ENCODE assay signal across 9 cellular contexts in the genomic region with DNA sequence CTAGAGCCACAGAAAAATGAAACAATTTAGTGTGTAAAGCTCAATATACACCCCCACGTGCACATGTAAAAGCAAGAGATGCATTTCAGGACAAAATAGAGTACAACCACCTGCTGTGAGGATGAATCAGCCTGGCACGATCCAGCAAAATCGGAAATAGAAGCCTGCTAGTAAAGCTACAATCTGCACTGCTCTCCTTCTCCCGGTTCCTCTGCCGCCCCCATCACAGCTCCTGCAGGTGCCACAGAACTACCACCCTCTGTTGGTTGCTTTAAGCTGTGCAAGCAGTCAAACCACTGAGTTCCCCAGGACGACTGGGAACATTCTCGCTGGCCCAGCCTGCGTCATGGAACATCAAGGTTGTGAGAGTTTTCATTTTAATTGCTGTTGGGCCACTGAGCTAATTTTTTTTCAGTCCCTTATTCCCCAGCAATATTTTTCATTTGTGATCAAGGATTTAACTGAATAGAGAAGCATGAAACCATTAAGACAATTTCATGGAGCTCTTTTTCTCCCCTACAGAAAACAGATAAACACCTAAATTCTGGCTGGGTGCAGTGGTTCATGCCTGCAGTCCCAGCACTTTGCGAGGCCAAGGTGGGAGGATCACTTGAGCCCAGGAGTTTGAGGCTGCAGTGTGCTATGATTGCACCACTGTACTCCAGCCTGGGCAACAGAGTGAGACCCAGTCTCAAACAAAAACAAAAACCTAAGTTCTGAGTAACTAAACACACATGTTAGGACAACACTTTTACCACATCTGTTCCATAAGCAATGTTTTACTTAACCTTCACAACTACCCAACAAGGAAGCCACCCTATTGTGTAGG. TPM values are rescaled to one million over a fixed set of nuclear protein-coding genes. Genes with fewer than 3 reads are reported as not detected.
DNase-seq lines count a peak whose midpoint lies in the region; ATAC-seq, FAIRE-seq and TF ChIP-seq lines count a peak whose summit lies in the region.
"Had no signal": no experiment of that assay in that cellular context is flagged by ENCODE, and none has a peak within 500 bp of the region (broad histone marks: within the 10 kb centered on the region; RNA-seq: fewer than 3 reads in every experiment).

No MANE protein-coding gene starts in this region.

- SMC1A ChIA-PET in GM12878 (lab: Charles Lee; ENCODE audit: uncharacterized antibody, unreplicated experiment) = interaction anchor here (0.6 to 2.3 kb wide), 11 partner anchors 10 to 90 kb away, joined by 3 to 21 read pairs (median 3); no protein-coding TSS in a partner anchor

- no peak for TF ChIP-seq EP300 in GM12878 (IDR thresholded peaks at IDR 0.05; ENCODE audit: borderline replicate concordance in 1 of 2, control insufficient read depth in 1 of 2, low read depth in 2 of 2, low read length in 2 of 2)

- DNase-seq in NCI-H128 (lab: John Stamatoyannopoulos, UW; ENCODE audit: unreplicated experiment) (peak; percentile 47), SKM-1 (lab: John Stamatoyannopoulos, UW; ENCODE audit: unreplicated experiment) (peak; percentile 38), GM12878 (ENCODE audit: low read depth, low spot score) (no peak), iPS-NIHi7 (ENCODE audit: extremely low spot score) (peak; percentile 92)
- DNase-seq in stimulated activated CD4-positive, alpha-beta T cell treated with anti-CD3 and anti-CD28 coated beads, Interleukin-2, amount 100 ng/mL, for 48 hours = peak; percentile 22 to 28
- DNase-seq in activated T-helper 1 cell treated with anti-CD3 and anti-CD28 coated beads, Interleukin-12 subunit alpha, Interleukin-12 subunit beta, Interleukin-2, Interleukin-4 antibody, amounts not matched to agents 30 ng/mL and 10 ng/mL and 1 ng/mL, durations not matched to agents 14 hours and 24 hours and 36 hours (ENCODE audit: low spot score) = no peak

- under 1% methylated on average over 9 of the region's 9 CpGs for WGBS in GM12878 (ENCODE audit: insufficient coverage, insufficient replicate concordance, low lambda C conversion rate, missing lambda C conversion rate)

- in situ Hi-C loops in GM12878 (cut with MboI) = loop anchor here (5.0 kb wide), 1 partner anchor 81 kb away; no protein-coding TSS in a partner anchor

- no peaks in the 10 kb centered on the region for H3K4me1 Mint-ChIP-seq in activated T-helper 1 cell treated with anti-CD3 and anti-CD28 coated beads, Interleukin-12 subunit alpha, Interleukin-12 subunit beta, Interleukin-2, Interleukin-4 antibody, amounts not matched to agents 30 ng/mL and 10 ng/mL and 1 ng/mL, durations not matched to agents 14 hours and 24 hours and 36 hours (ENCODE audit: low read depth)

- peak; percentile 89 for ATAC-seq in GM12878
- no peak for ATAC-seq in GM21619 (IDR thresholded peaks at IDR 0.05; ENCODE audit: unreplicated experiment)

- no peak for TF ChIP-seq POLR2A in GM12878 (IDR thresholded peaks at IDR 0.05; ENCODE audit: low read depth, low read length)

- peaks cover 13% of the 10 kb centered on the region for H3K27me3 Mint-ChIP-seq in activated T-helper 1 cell treated with anti-CD3 and anti-CD28 coated beads, Interleukin-12 subunit alpha, Interleukin-12 subunit beta, Interleukin-2, Interleukin-4 antibody, amounts not matched to agents 30 ng/mL and 10 ng/mL and 1 ng/mL, durations not matched to agents 14 hours and 24 hours and 36 hours (ENCODE audit: insufficient read depth)

- FAIRE-seq in GM12878 (lab: Jason Lieb, UNC) = peak; percentile 84

- intact Hi-C loops in GM12878 (cut with micrococcal nuclease; ENCODE audit: unreplicated experiment) = loop anchor here (1.0 kb wide), 1 partner anchor 77 kb away; no protein-coding TSS in a partner anchor
- intact Hi-C loops in activated T-helper 1 cell treated with anti-CD3 and anti-CD28 coated beads, Interleukin-12 subunit alpha, Interleukin-12 subunit beta, Interleukin-2, Interleukin-4 antibody, amounts not matched to agents 30 ng/mL and 10 ng/mL and 1 ng/mL, durations not matched to agents 14 hours and 24 hours and 36 hours (cut with micrococcal nuclease) = loop anchor here (1.0 kb wide), 1 partner anchor 77 kb away; no protein-coding TSS in a partner anchor

- peak; percentile 43 for TF ChIP-seq RAD21 in GM12878 (IDR thresholded peaks at IDR 0.05; ENCODE audit: insufficient read depth, low read depth, low read length)

- TF ChIP-seq CTCF in GM12873 (IDR thresholded peaks at IDR 0.05; ENCODE audit: insufficient read depth, low read depth, low read length, missing control alignments) = peak; percentile 77
- TF ChIP-seq CTCF in GM12878 (IDR thresholded peaks at IDR 0.05 in 2 of 3, conservative IDR thresholded peaks at IDR 0.05 in 1 of 3; ENCODE audit: control insufficient read depth in 2 of 3, extremely low read depth in 1 of 3, insufficient read depth in 1 of 3, low read depth in 3 of 3, low read length in 3 of 3) = peak; percentile 62 to 76 (median 69)

- no peak overlapping the region for H3K4me2 ChIP-seq in GM12878 (ENCODE audit: control insufficient read depth, insufficient read depth)

- H3K79me2 ChIP-seq in GM12878 (ENCODE audit: control insufficient read depth, insufficient read depth, low read length) = no peaks in the 10 kb centered on the region

- no peak overlapping the region for H3K27ac Mint-ChIP-seq in activated T-helper 1 cell treated with anti-CD3 and anti-CD28 coated beads, Interleukin-12 subunit alpha, Interleukin-12 subunit beta, Interleukin-2, Interleukin-4 antibody, amounts not matched to agents 30 ng/mL and 10 ng/mL and 1 ng/mL, durations not matched to agents 14 hours and 24 hours and 36 hours
- H3K27ac Mint-ChIP-seq: activated naive CD8-positive, alpha-beta T cell had no signal

- BruUV-seq in GM12878 (replicated peaks; lab: Mats Ljungman, UMichigan) = no TSS peak

- no peaks in the 10 kb centered on the region for H3K9me3 Mint-ChIP-seq in activated T-helper 1 cell treated with anti-CD3 and anti-CD28 coated beads, Interleukin-12 subunit alpha, Interleukin-12 subunit beta, Interleukin-2, Interleukin-4 antibody, amounts not matched to agents 30 ng/mL and 10 ng/mL and 1 ng/mL, durations not matched to agents 14 hours and 24 hours and 36 hours

- CTCF ChIA-PET in GM12878 (lab: Yijun Ruan, JAX) = interaction anchor here (0.6 to 3.5 kb wide), 22 partner anchors 8 to 952 kb away, joined by 3 to 62 read pairs (median 4); a partner anchor contains a TSS

- H3K4me3 ChIP-seq in GM12878 = no peak overlapping the region

- H3K27ac ChIP-seq in GM12878 (ENCODE audit: control insufficient read depth, insufficient read depth) = no peak overlapping the region

- POLR2A ChIA-PET in GM12878 (lab: Charles Lee) = no interaction called here

- RAD21 ChIA-PET in GM12878 (lab: Charles Lee; ENCODE audit: unreplicated experiment) = interaction anchor here (0.6 to 2.8 kb wide), 5 partner anchors 19 to 790 kb away, joined by 3 to 28 read pairs (median 3); no protein-coding TSS in a partner anchor

- H3K9ac ChIP-seq in GM12878 (ENCODE audit: control insufficient read depth, insufficient read depth, low read length) = no peak overlapping the region

- no peaks in the 10 kb centered on the region for H3K36me3 ChIP-seq in GM12878 (ENCODE audit: control insufficient read depth in 2 of 2, insufficient read depth in 2 of 2, low read length in 1 of 2)

- no peaks in the 10 kb centered on the region for H3K4me1 ChIP-seq in GM12878 (ENCODE audit: control insufficient read depth, insufficient read depth, low read length)

- H3K36me3 Mint-ChIP-seq in activated T-helper 1 cell treated with anti-CD3 and anti-CD28 coated beads, Interleukin-12 subunit alpha, Interleukin-12 subunit beta, Interleukin-2, Interleukin-4 antibody, amounts not matched to agents 30 ng/mL and 10 ng/mL and 1 ng/mL, durations not matched to agents 14 hours and 24 hours and 36 hours (ENCODE audit: low read depth) = no peaks in the 10 kb centered on the region
- H3K36me3 Mint-ChIP-seq: activated naive CD8-positive, alpha-beta T cell had no signal

- H2AFZ ChIP-seq in GM12878 (ENCODE audit: control insufficient read depth, low read depth, low read length) = no peak overlapping the region

- H3K9me3 ChIP-seq in GM12878 (replicated peaks; ENCODE audit: control insufficient read depth, insufficient read depth, low read length) = no peaks in the 10 kb centered on the region

- no peak overlapping the region for H3K4me3 Mint-ChIP-seq in activated T-helper 1 cell treated with anti-CD3 and anti-CD28 coated beads, Interleukin-12 subunit alpha, Interleukin-12 subunit beta, Interleukin-2, Interleukin-4 antibody, amounts not matched to agents 30 ng/mL and 10 ng/mL and 1 ng/mL, durations not matched to agents 14 hours and 24 hours and 36 hours
- H3K4me3 Mint-ChIP-seq: activated naive CD8-positive, alpha-beta T cell had no signal

- H3K27me3 ChIP-seq in GM12878 (replicated peaks in 1 of 2; ENCODE audit: control insufficient read depth in 2 of 2, insufficient read depth in 2 of 2, low read length in 1 of 2) = no peaks in the 10 kb centered on the region

- H4K20me1 ChIP-seq in GM12878 (ENCODE audit: control insufficient read depth, insufficient read depth) = no peaks in the 10 kb centered on the region

TF ChIP-seq in GM12878, 131 proteins besides CTCF, POLR2A, EP300 and RAD21 (continues in another document):
- TF ChIP-seq SPI1 (IDR thresholded peaks at IDR 0.05; ENCODE audit: borderline replicate concordance, insufficient read depth, low read depth, low read length) = peak; percentile 60; the same call in 1 of the 2 replicates

RNA-seq across cellular contexts. Expression of a gene that starts 47.6 kb away (rescaled TPM):
- 5.7 and 7.7 TPM in 2 replicates for total RNA-seq in GM12878 (2013; cell fraction: nucleolus; rRNA removed)
- total RNA-seq in GM12878 (2014; rRNA removed) (0.16 and 0.73 TPM in 2 replicates), GM12878 (2014; rRNA removed; fragmentation: Illumina TruSeq; extraction: Trizol) (0.27 and 0.32 TPM in 2 replicates), GM12878 (2021) (0.61 and 0.67 TPM in 2 replicates)
- 1.3 TPM for polyA plus RNA-seq in GM12878 (2011; ENCODE audit: low read depth)
- polyA plus RNA-seq in GM12878 (2011; rRNA removed) (0.75 and 0.86 TPM in 2 replicates), GM12878 (2014; fragmentation: Illumina TruSeq; extraction: Trizol) (0.35 and 0.81 TPM in 2 replicates), GM12878 (2014; fragmentation: Nextera tagmentation; extraction: Ambion mirVana) (under 1 TPM in 1 of 2 experiments, not detected in 1; 0.03 TPM), GM12878 (2014; rRNA removed) (1.3 and 1.4 TPM in 2 replicates), GM12878 (2016; fragmentation: Nextera tagmentation; extraction: Ambion mirVana) (1 to 10 TPM in 1 of 2 experiments, under 1 TPM in 1; 0.66 to 1.1 TPM)
- 0.67 and 0.75 TPM in 2 replicates for polyA plus RNA-seq in GM12878 (2011; cell fraction: cytosol; rRNA removed)
- polyA plus RNA-seq in GM12878 (2011; cell fraction: nucleus; rRNA removed) = 6.5 and 6.6 TPM in 2 replicates
- 2.5 and 3.0 TPM in 2 replicates for polyA plus RNA-seq in GM12878 (2012)
- 0.51 and 0.52 TPM in 2 replicates for polyA minus RNA-seq in GM12878 (2011; rRNA and poly(A)+ RNA removed)
- 0.80 and 1.6 TPM in 2 replicates for polyA minus RNA-seq in GM12878 (2011; cell fraction: cytosol; rRNA and poly(A)+ RNA removed)
- polyA minus RNA-seq in GM12878 (2011; cell fraction: nucleus; rRNA and poly(A)+ RNA removed) = 0.36 and 0.96 TPM in 2 replicates
- total RNA-seq in activated T-helper 1 cell treated with anti-CD3 and anti-CD28 coated beads, Interleukin-12 subunit alpha, Interleukin-12 subunit beta, Interleukin-2, Interleukin-4 antibody, amounts not matched to agents 30 ng/mL and 10 ng/mL and 1 ng/mL, durations not matched to agents 14 hours and 24 hours and 36 hours = 3.1 and 3.7 TPM in 2 replicates

Comparison
In these comparisons a context has a peak if more than half of its experiments do, and no peak if none do; other contexts are left out.
1. DNase-seq: peak in NCI-H128 (single experiment), SKM-1 (single experiment), iPS-NIHi7 (single experiment) and stimulated activated CD4-positive, alpha-beta T cell treated with anti-CD3 and anti-CD28 coated beads, Interleukin-2, amount 100 ng/mL, for 48 hours (2 of 2); none in GM12878 (single experiment) and activated T-helper 1 cell treated with anti-CD3 and anti-CD28 coated beads, Interleukin-12 subunit alpha, Interleukin-12 subunit beta, Interleukin-2, Interleukin-4 antibody, amounts not matched to agents 30 ng/mL and 10 ng/mL and 1 ng/mL, durations not matched to agents 14 hours and 24 hours and 36 hours (single experiment).